ENCODE assay signal across 10 cellular contexts in genomic region chr14:39376671-39377403, GRCh38. TPM values are rescaled to one million over a fixed set of nuclear protein-coding genes. Genes with fewer than 3 reads are reported as not detected.
A peak's percentile ranks its signal among the peaks of the same experiment; 100 is the strongest.
DNase-seq lines count a peak whose midpoint lies in the region; ATAC-seq, FAIRE-seq and TF ChIP-seq lines count a peak whose summit lies in the region.
"Had no signal": no experiment of that assay in that cellular context is flagged by ENCODE, and none has a peak within 500 bp of the region (broad histone marks: within the 10 kb centered on the region; RNA-seq: fewer than 3 reads in every experiment).

No MANE protein-coding gene starts in this region.

- H3K9me3 ChIP-seq in gastroesophageal sphincter: no peaks in the 10 kb centered on the region

- H3K27me3 Mint-ChIP-seq in progenitor cell of endocrine pancreas: no peaks in the 10 kb centered on the region

- FAIRE-seq in urothelium cell line (lab: Jason Lieb, UNC): no peak

- TF ChIP-seq CTCF in gastroesophageal sphincter (IDR thresholded peaks at IDR 0.05) (no peak), progenitor cell of endocrine pancreas (IDR thresholded peaks at IDR 0.05; ENCODE audit: unreplicated experiment) (no peak)

- DNase-seq in ELR (ENCODE audit: low read depth) (peak; percentile 56), SK-MEL-5 (ENCODE audit: low read depth, low spot score) (peak; percentile 39), progenitor cell of endocrine pancreas (ENCODE audit: low spot score, unreplicated experiment) (no peak), urothelium cell line (ENCODE audit: low spot score) (no peak)
- DNase-seq: stimulated activated CD4-positive, alpha-beta T cell treated with anti-CD3 and anti-CD28 coated beads, Interleukin-4, amount 100 ng/mL, for 1 hour; T1000 had no signal

- TF ChIP-seq POLR2A in gastroesophageal sphincter (IDR thresholded peaks at IDR 0.05): no peak

- in situ Hi-C loops in SK-MEL-5 (cut with HindIII; ENCODE audit: low pct_unique_long_range_greater_than_20kb, low sequenced_read_pairs): no loop called here

- peak overlapping the region; percentile 21 to 73 (median 68) for H3K27ac ChIP-seq in gastroesophageal sphincter

- no peaks in the 10 kb centered on the region for H3K36me3 Mint-ChIP-seq in progenitor cell of endocrine pancreas (ENCODE audit: insufficient read depth)

- H3K36me3 ChIP-seq in gastroesophageal sphincter: no peaks in the 10 kb centered on the region

- H3K4me3 Mint-ChIP-seq in progenitor cell of endocrine pancreas (ENCODE audit: low read depth): no peak overlapping the region

- H3K4me1 ChIP-seq in gastroesophageal sphincter: peaks cover 0 to 15% (median 3%) of the 10 kb centered on the region in 3 donors

- no peak for TF ChIP-seq EP300 in gastroesophageal sphincter (IDR thresholded peaks at IDR 0.05)

- 9 to 13% methylated on average over 4 of the region's 4 CpGs for WGBS in gastroesophageal sphincter (ENCODE audit: low coverage in 1 of 2), 2 donors

- H3K9me3 Mint-ChIP-seq in progenitor cell of endocrine pancreas (ENCODE audit: low read depth): no peaks in the 10 kb centered on the region

- peak overlapping the region; percentile 77 for H3K27ac Mint-ChIP-seq in progenitor cell of endocrine pancreas

- ATAC-seq in gastroesophageal sphincter (no peak), GM21723 (IDR thresholded peaks at IDR 0.05; ENCODE audit: unreplicated experiment) (no peak), HG02798 (IDR thresholded peaks at IDR 0.05; ENCODE audit: poor library complexity, unreplicated experiment) (no peak), GM18868 (IDR thresholded peaks at IDR 0.05; ENCODE audit: unreplicated experiment) (no peak)

- no peaks in the 10 kb centered on the region for H3K27me3 ChIP-seq in gastroesophageal sphincter

- H3K4me1 Mint-ChIP-seq in progenitor cell of endocrine pancreas (ENCODE audit: low read depth): peaks cover 9% of the 10 kb centered on the region

- no peak overlapping the region for H3K4me3 ChIP-seq in gastroesophageal sphincter

RNA-seq across cellular contexts. Expression of gene FBXO33, which starts 55.4 kb away (rescaled TPM):
- 22.0 and 27.8 TPM in 2 replicates for total RNA-seq in SK-MEL-5 (2014; rRNA removed; shearing (Covaris generic))
- 12.8 and 16.1 TPM in 2 replicates for polyA plus RNA-seq in SK-MEL-5 (2015; cell fraction: cytosol; rRNA removed)
- 10.5 and 10.9 TPM in 2 replicates for polyA plus RNA-seq in SK-MEL-5 (2015; cell fraction: nucleus; rRNA removed)
- 10 to 100 TPM; 10.4 to 19.9 (median 16.6) TPM for total RNA-seq in gastroesophageal sphincter
- 11.7 and 13.6 TPM in 2 replicates for total RNA-seq in progenitor cell of endocrine pancreas

Comparison
In these comparisons a context has a peak if more than half of its experiments do, and no peak if none do; other contexts are left out.
1. DNase-seq: peak in ELR (single experiment) and SK-MEL-5 (single experiment); none in progenitor cell of endocrine pancreas (single experiment) and urothelium cell line (single experiment).